Comparison of ENCODE assay signal across 9 cellular contexts in the genomic region with DNA sequence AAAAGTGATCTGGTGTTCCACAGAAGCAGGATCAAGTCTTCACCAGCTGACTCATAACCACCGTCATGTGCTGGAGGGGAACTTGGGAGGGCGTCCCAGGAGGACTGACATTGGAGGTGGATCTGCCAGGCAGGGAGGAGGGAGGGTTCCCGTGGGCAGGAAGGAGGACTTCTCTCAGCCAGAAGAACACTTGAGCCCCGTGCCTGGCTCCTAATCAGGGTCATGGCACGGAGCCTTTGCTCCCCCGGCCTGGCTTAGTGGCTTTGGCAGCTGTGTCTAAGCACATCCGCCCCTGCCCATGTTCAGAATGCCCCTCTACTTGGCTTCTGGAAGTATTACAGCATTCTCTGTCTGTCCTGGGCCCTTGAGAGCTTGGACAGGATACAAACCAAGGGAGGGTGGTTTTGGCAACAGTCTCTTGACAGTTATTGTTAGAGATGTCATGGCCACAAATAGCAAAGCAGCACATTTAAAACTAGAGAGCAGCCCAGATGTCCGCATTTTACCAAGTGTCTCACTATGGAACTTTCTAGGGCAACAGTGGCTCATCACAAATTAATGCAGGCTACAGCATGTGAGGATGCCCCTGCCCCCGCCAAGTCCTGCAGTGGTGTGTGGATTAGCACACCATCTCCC. TPM values are rescaled to one million over a fixed set of nuclear protein-coding genes. Genes with fewer than 3 reads are reported as not detected.
DNase-seq lines count a peak whose midpoint lies in the region; ATAC-seq and TF ChIP-seq lines count a peak whose summit lies in the region.
"Had no signal": no experiment of that assay in that cellular context is flagged by ENCODE, and none has a peak within 500 bp of the region (broad histone marks: within the 10 kb centered on the region; RNA-seq: fewer than 3 reads in every experiment).

No MANE protein-coding gene starts in this region.

- H3K36me3 ChIP-seq in esophagus muscularis mucosa (peaks cover 45 to 85% (median 70%) of the 10 kb centered on the region in 4 donors), mucosa of rectum (ENCODE audit: control insufficient read depth in 2 of 2, insufficient read depth in 2 of 2, low read length in 2 of 2) (peaks cover 45 to 59% of the 10 kb centered on the region in 2 donors), upper lobe of right lung (peaks cover 66% of the 10 kb centered on the region)

- H3K27me3 ChIP-seq in esophagus muscularis mucosa (no peaks in the 10 kb centered on the region), mucosa of rectum (ENCODE audit: control insufficient read depth in 2 of 2, insufficient read depth in 2 of 2, low read length in 2 of 2) (no peaks in the 10 kb centered on the region), upper lobe of right lung (no peaks in the 10 kb centered on the region)

- 30% methylated on average over 9 of the region's 9 CpGs for WGBS in esophagus muscularis mucosa

- peaks cover 56% of the 10 kb centered on the region for H3K36me3 Mint-ChIP-seq in activated CD4-positive, alpha-beta T cell treated with anti-CD3 and anti-CD28 coated beads, Interleukin-2, amount 10 ng/mL, durations not matched to agents 24 days and 14 days (ENCODE audit: low read depth)
- peaks cover 0 to 77% (median 11%) of the 10 kb centered on the region in 3 donors for H3K36me3 Mint-ChIP-seq in naive thymus-derived CD8-positive, alpha-beta T cell

- H3K4me3 ChIP-seq in esophagus muscularis mucosa (peak overlapping the region in 1 of 4 donors; percentile 10), mucosa of rectum (ENCODE audit: low read length in 2 of 2) (no peak overlapping the region), upper lobe of right lung (no peak overlapping the region)

- H3K27ac ChIP-seq in esophagus muscularis mucosa (replicated peaks in 1 of 4) (peak overlapping the region; percentile 66 to 85 (median 74)), mucosa of rectum (ENCODE audit: low read depth in 2 of 2, low read length in 2 of 2) (peak overlapping the region; percentile 17 to 38), upper lobe of right lung (peak overlapping the region; percentile 47)
- H3K27ac ChIP-seq: 22Rv1 had no signal

- TF ChIP-seq CTCF in esophagus muscularis mucosa (IDR thresholded peaks at IDR 0.05) (no peak), upper lobe of right lung (IDR thresholded peaks at IDR 0.05) (no peak)

- H3K27ac Mint-ChIP-seq in activated CD4-positive, alpha-beta T cell treated with anti-CD3 and anti-CD28 coated beads, Interleukin-2, amount 10 ng/mL, durations not matched to agents 24 days and 14 days = peak overlapping the region; percentile 15
- peak overlapping the region in 1 of 10 donors; percentile 45 for H3K27ac Mint-ChIP-seq in naive thymus-derived CD8-positive, alpha-beta T cell

- peaks cover 12 to 20% (median 19%) of the 10 kb centered on the region in 4 donors for H3K4me1 ChIP-seq in esophagus muscularis mucosa
- H3K4me1 ChIP-seq in mucosa of rectum (ENCODE audit: control insufficient read depth in 2 of 2, insufficient read depth in 2 of 2, low read length in 2 of 2) = no peaks in the 10 kb centered on the region
- peaks cover 12% of the 10 kb centered on the region for H3K4me1 ChIP-seq in upper lobe of right lung

- DNase-seq in activated CD4-positive, alpha-beta T cell treated with anti-CD3 and anti-CD28 coated beads, Interleukin-2, amount 10 ng/mL, durations not matched to agents 24 days and 14 days = no peak
- DNase-seq in activated CD4-positive, alpha-beta T cell treated with anti-CD3 and anti-CD28 coated beads for 1 hour = no peak
- DNase-seq in esophagus muscularis mucosa (ENCODE audit: extremely low spot score) = peak; percentile 95
- no peak for DNase-seq in upper lobe of right lung
- no peak for DNase-seq in naive thymus-derived CD8-positive, alpha-beta T cell
- DNase-seq in NCI-H1105 (lab: John Stamatoyannopoulos, UW) = no peak

- no peak for TF ChIP-seq POLR2A in esophagus muscularis mucosa (IDR thresholded peaks at IDR 0.05; ENCODE audit: low read depth)

- no peak for TF ChIP-seq EP300 in esophagus muscularis mucosa (IDR thresholded peaks at IDR 0.05)

- no peaks in the 10 kb centered on the region for H3K27me3 Mint-ChIP-seq in activated CD4-positive, alpha-beta T cell treated with anti-CD3 and anti-CD28 coated beads, Interleukin-2, amount 10 ng/mL, durations not matched to agents 24 days and 14 days
- H3K27me3 Mint-ChIP-seq in naive thymus-derived CD8-positive, alpha-beta T cell = no peaks in the 10 kb centered on the region

- no peak overlapping the region for H3K4me3 Mint-ChIP-seq in activated CD4-positive, alpha-beta T cell treated with anti-CD3 and anti-CD28 coated beads, Interleukin-2, amount 10 ng/mL, durations not matched to agents 24 days and 14 days
- no peak overlapping the region for H3K4me3 Mint-ChIP-seq in naive thymus-derived CD8-positive, alpha-beta T cell

- no peak overlapping the region for H3K9ac ChIP-seq in mucosa of rectum (ENCODE audit: low read depth in 1 of 2, low read length in 2 of 2)

- POLR2A ChIA-PET in naive thymus-derived CD8-positive, alpha-beta T cell (lab: Charles Lee) = no interaction called here

- peak; percentile 79 for ATAC-seq in upper lobe of right lung
- no peak for ATAC-seq in GM18498 (IDR thresholded peaks at IDR 0.05; ENCODE audit: unreplicated experiment)
- ATAC-seq in naive thymus-derived CD8-positive, alpha-beta T cell = no peak

- no peaks in the 10 kb centered on the region for H3K9me3 Mint-ChIP-seq in activated CD4-positive, alpha-beta T cell treated with anti-CD3 and anti-CD28 coated beads, Interleukin-2, amount 10 ng/mL, durations not matched to agents 24 days and 14 days
- H3K9me3 Mint-ChIP-seq in naive thymus-derived CD8-positive, alpha-beta T cell = no peaks in the 10 kb centered on the region

- intact Hi-C loops in activated CD4-positive, alpha-beta T cell treated with anti-CD3 and anti-CD28 coated beads, Interleukin-2, amount 10 ng/mL, durations not matched to agents 24 days and 14 days (cut with micrococcal nuclease) = no loop called here
- intact Hi-C loops in esophagus muscularis mucosa (cut with DNase I) = no loop called here
- intact Hi-C loops in upper lobe of right lung (cut with DNase I) = no loop called here

- peaks cover 2% of the 10 kb centered on the region for H3K4me1 Mint-ChIP-seq in activated CD4-positive, alpha-beta T cell treated with anti-CD3 and anti-CD28 coated beads, Interleukin-2, amount 10 ng/mL, durations not matched to agents 24 days and 14 days
- peaks cover 5 to 14% (median 9%) of the 10 kb centered on the region in 4 donors for H3K4me1 Mint-ChIP-seq in naive thymus-derived CD8-positive, alpha-beta T cell

- H3K9me3 ChIP-seq in esophagus muscularis mucosa (no peaks in the 10 kb centered on the region), mucosa of rectum (ENCODE audit: control insufficient read depth in 2 of 2, low read length in 2 of 2) (no peaks in the 10 kb centered on the region), upper lobe of right lung (no peaks in the 10 kb centered on the region)

RNA-seq across cellular contexts. Expression of a gene that starts 11.5 kb away (rescaled TPM):
- 111 and 113 TPM in 2 replicates for total RNA-seq in activated CD4-positive, alpha-beta T cell treated with anti-CD3 and anti-CD28 coated beads, Interleukin-2, amount 10 ng/mL, durations not matched to agents 24 days and 14 days
- total RNA-seq in esophagus muscularis mucosa = 10 to 100 TPM; 69.1 to 87.2 (median 73.7) TPM
- total RNA-seq in upper lobe of right lung = 60.7 TPM
- 10 to 100 TPM; 60.4 to 65.4 TPM for total RNA-seq in naive thymus-derived CD8-positive, alpha-beta T cell
- polyA plus RNA-seq in naive thymus-derived CD8-positive, alpha-beta T cell = 100 to 1,000 TPM; 109 to 115 (median 112) TPM

RNA-seq across cellular contexts. Expression of a gene that starts 12.5 kb away (rescaled TPM):
- total RNA-seq in activated CD4-positive, alpha-beta T cell treated with anti-CD3 and anti-CD28 coated beads, Interleukin-2, amount 10 ng/mL, durations not matched to agents 24 days and 14 days = 87.5 and 92.0 TPM in 2 replicates
- total RNA-seq in esophagus muscularis mucosa = 1 to 10 TPM; 1.5 to 3.3 (median 2.2) TPM
- 15.7 TPM for total RNA-seq in upper lobe of right lung
- 100 to 1,000 TPM; 550 to 574 TPM for total RNA-seq in naive thymus-derived CD8-positive, alpha-beta T cell
- 10 to 100 TPM; 68.3 to 78.7 (median 69.9) TPM for polyA plus RNA-seq in naive thymus-derived CD8-positive, alpha-beta T cell

RNA-seq across cellular contexts. Expression of a gene that starts 26.7 kb away (rescaled TPM):
- 2.8 and 3.5 TPM in 2 replicates for total RNA-seq in activated CD4-positive, alpha-beta T cell treated with anti-CD3 and anti-CD28 coated beads, Interleukin-2, amount 10 ng/mL, durations not matched to agents 24 days and 14 days
- total RNA-seq in esophagus muscularis mucosa = 1 to 10 TPM in 1 of 4 donors, under 1 TPM in 2, not detected in 1; 0.32 to 1.3 (median 0.42) TPM
- 2.1 TPM for total RNA-seq in upper lobe of right lung
- total RNA-seq in naive thymus-derived CD8-positive, alpha-beta T cell = under 1 TPM; 0.57 to 0.77 TPM
- polyA plus RNA-seq in naive thymus-derived CD8-positive, alpha-beta T cell = under 1 TPM in 1 of 3 donors, not detected in 2; 0.16 TPM

RNA-seq across cellular contexts. Expression of a gene that starts 59.7 kb away (rescaled TPM):
- 39.3 and 43.9 TPM in 2 replicates for total RNA-seq in activated CD4-positive, alpha-beta T cell treated with anti-CD3 and anti-CD28 coated beads, Interleukin-2, amount 10 ng/mL, durations not matched to agents 24 days and 14 days
- 10 to 100 TPM; 19.5 to 26.6 (median 24.5) TPM for total RNA-seq in esophagus muscularis mucosa
- total RNA-seq in upper lobe of right lung = 34.6 TPM
- 100 to 1,000 TPM; 265 to 270 TPM for total RNA-seq in naive thymus-derived CD8-positive, alpha-beta T cell
- polyA plus RNA-seq in naive thymus-derived CD8-positive, alpha-beta T cell = 10 to 100 TPM; 46.4 to 82.1 (median 57.8) TPM
